34 cellular contexts compared by ENCODE assay signal in the genomic region with DNA sequence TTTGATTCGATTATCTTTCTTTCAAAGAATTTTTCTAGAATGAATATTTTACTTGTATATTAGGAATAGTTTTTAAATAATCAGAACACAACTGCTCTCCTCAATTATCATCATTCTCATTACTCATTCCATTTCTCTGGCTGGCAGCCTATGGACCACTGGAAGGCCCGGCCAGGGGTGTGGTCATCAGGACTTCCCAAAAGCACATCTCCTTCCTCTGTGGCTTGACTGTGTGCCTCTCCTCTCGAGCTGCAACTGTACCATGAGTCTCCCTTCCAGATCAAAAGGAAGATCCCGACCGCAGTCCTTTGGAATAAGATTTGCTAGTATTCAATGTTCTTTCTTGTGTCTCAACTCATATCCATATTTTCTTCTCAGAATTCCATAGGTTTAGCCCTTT.
"Had no signal": no experiment of that assay in that cellular context is flagged by ENCODE, and none has a peak within 500 bp of the region (broad histone marks: within the 10 kb centered on the region; RNA-seq: fewer than 3 reads in every experiment).

No MANE protein-coding gene starts in this region.

- H3K27me3 ChIP-seq: ascending aorta, cardiac muscle cell had no signal

- H3K4me1 ChIP-seq: ascending aorta had no signal

- H3K27me3 Mint-ChIP-seq: activated CD8-positive, alpha-beta T cell treated with anti-CD3 and anti-CD28 coated beads for 36 hours; activated naive CD4-positive, alpha-beta T cell treated with anti-CD3 and anti-CD28 coated beads, Interleukin-2, amount 50 U/mL, for 24 hours; brain; central memory CD8-positive, alpha-beta T cell had no signal

- H3K4me3 Mint-ChIP-seq: activated B cell treated with CpG ODN at 0.5 μM for 24 hours; activated CD4-positive, alpha-beta memory T cell treated with anti-CD3 and anti-CD28 coated beads for 36 hours; activated CD4-positive, alpha-beta T cell treated with anti-CD3 and anti-CD28 coated beads, Interleukin-2, amount 10 ng/mL, durations not matched to agents 24 days and 14 days; activated CD8-positive, alpha-beta T cell treated with anti-CD3 and anti-CD28 coated beads for 36 hours; activated naive CD4-positive, alpha-beta T cell treated with anti-CD3 and anti-CD28 coated beads, Interleukin-2, amount 10 ng/mL, durations not matched to agents 7 days and 5 days; activated naive CD4-positive, alpha-beta T cell treated with anti-CD3 and anti-CD28 coated beads, Interleukin-2, amount 50 U/mL, for 24 hours; activated T-cell treated with anti-CD3 and anti-CD28 coated beads, Interleukin-2, amount 50 U/mL, for 4 hours; activated T-cell treated with anti-CD3 and anti-CD28 coated beads, Interleukin-2, amount 50 U/mL, for 72 hours; brain; central memory CD8-positive, alpha-beta T cell; T-helper 1 cell treated with Interleukin-12 subunit alpha and Interleukin-12 subunit beta and Interleukin-4 antibody, amounts not matched to agents 30 μg/mL and 1 μg/mL, for 36 hours; T-helper 2 cell treated with Interferon-gamma antibody and Interleukin-4, amounts not matched to agents 5 μg/mL and 100 μg/mL, for 36 hours had no signal

- ATAC-seq: activated CD8-positive, alpha-beta T cell treated with anti-CD3 and anti-CD28 coated beads for 36 hours; activated T-cell treated with anti-CD3 and anti-CD28 coated beads, Interleukin-2, amount 50 U/mL, for 4 hours; activated T-cell treated with anti-CD3 and anti-CD28 coated beads, Interleukin-2, amount 50 U/mL, for 72 hours had no signal

- H3K27ac Mint-ChIP-seq: activated B cell treated with CpG ODN at 0.5 μM for 24 hours; activated CD4-positive, alpha-beta memory T cell treated with anti-CD3 and anti-CD28 coated beads for 36 hours; activated CD4-positive, alpha-beta T cell treated with anti-CD3 and anti-CD28 coated beads, Interleukin-2, amount 10 ng/mL, durations not matched to agents 24 days and 14 days; activated naive CD4-positive, alpha-beta T cell treated with anti-CD3 and anti-CD28 coated beads, Interleukin-2, amount 10 ng/mL, durations not matched to agents 7 days and 5 days; activated naive CD4-positive, alpha-beta T cell treated with anti-CD3 and anti-CD28 coated beads, Interleukin-2, amount 50 U/mL, for 24 hours; activated T-cell treated with anti-CD3 and anti-CD28 coated beads, Interleukin-2, amount 50 U/mL, for 72 hours; activated T-helper 2 cell treated with anti-CD3 and anti-CD28 coated beads, Interferon-gamma antibody, Interleukin-2, Interleukin-4, amounts not matched to agents 10 μg/mL and 5 μg/mL and 100 μg/mL, durations not matched to agents 14 hours and 24 hours and 36 hours; T-helper 1 cell treated with Interleukin-12 subunit alpha and Interleukin-12 subunit beta and Interleukin-4 antibody, amounts not matched to agents 30 μg/mL and 1 μg/mL, for 36 hours; T-helper 2 cell treated with Interferon-gamma antibody and Interleukin-4, amounts not matched to agents 5 μg/mL and 100 μg/mL, for 36 hours had no signal

- H3K9me3 ChIP-seq: ascending aorta had no signal

- H3K27ac ChIP-seq: ascending aorta, cardiac muscle cell, VCaP had no signal

- H3K9me3 Mint-ChIP-seq: T-helper 1 cell treated with Interleukin-12 subunit alpha and Interleukin-12 subunit beta and Interleukin-4 antibody, amounts not matched to agents 30 μg/mL and 1 μg/mL, for 36 hours had no signal

- H3K36me3 ChIP-seq: ascending aorta, cardiac muscle cell had no signal

- H3K4me3 ChIP-seq: ascending aorta, cardiac muscle cell had no signal

- DNase-seq: activated B cell treated with CpG ODN at 0.5 μM for 24 hours; activated CD4-positive, alpha-beta memory T cell treated with anti-CD3 and anti-CD28 coated beads for 36 hours; activated CD4-positive, alpha-beta T cell treated with anti-CD3 and anti-CD28 coated beads for 4 hours; activated CD4-positive, alpha-beta T cell treated with anti-CD3 and anti-CD28 coated beads, Interleukin-2, amount 10 ng/mL, durations not matched to agents 24 days and 14 days; activated CD4-positive, alpha-beta T cell treated with anti-CD3 and anti-CD28 coated beads, Interleukin-2, amount 50 U/mL, for 1 hour; activated CD4-positive, alpha-beta T cell treated with anti-CD3 and anti-CD28 coated beads, Interleukin-2, amount 50 U/mL, for 4 hours; activated CD4-positive, CD25-positive, alpha-beta regulatory T cell treated with anti-CD3 and anti-CD28 coated beads, Interleukin-2, amount 50 U/mL, for 72 hours; activated CD8-positive, alpha-beta memory T cell treated with anti-CD3 and anti-CD28 coated beads, Interleukin-2, amount 50 U/mL, for 4 hours; activated CD8-positive, alpha-beta T cell treated with anti-CD3 and anti-CD28 coated beads for 36 hours; activated effector memory CD4-positive, alpha-beta T cell treated with Interleukin-2 at 50 U/mL for 16 hours; activated gamma-delta T cell; activated naive CD4-positive, alpha-beta T cell treated with anti-CD3 and anti-CD28 coated beads, Interleukin-2, amount 10 ng/mL, durations not matched to agents 7 days and 5 days; activated naive CD4-positive, alpha-beta T cell treated with Interleukin-2 at 50 U/mL for 16 hours; activated T-cell treated with anti-CD3 and anti-CD28 coated beads for 4 hours; activated T-cell treated with anti-CD3 and anti-CD28 coated beads, Interleukin-2, amount 50 U/mL, for 1 hour; activated T-cell treated with anti-CD3 and anti-CD28 coated beads, Interleukin-2, amount 50 U/mL, for 4 hours; activated T-cell treated with anti-CD3 and anti-CD28 coated beads, Interleukin-2, amount 50 U/mL, for 72 hours; amygdala; anterior cingulate cortex; caudate nucleus; cerebellar nuclear complex; SW 1271; T-helper 1 cell; T-helper 2 cell; T-helper 9 cell had no signal
